Comparison of ENCODE assay signal across 8 cellular contexts in genomic region chr3:197454014-197454413, GRCh38.
A peak's percentile ranks its signal among the peaks of the same experiment; 100 is the strongest.
DNase-seq lines count a peak whose midpoint lies in the region; ATAC-seq and TF ChIP-seq lines count a peak whose summit lies in the region.

No MANE protein-coding gene starts in this region.

- no peaks in the 10 kb centered on the region for H3K9me3 ChIP-seq in RWPE2 (ENCODE audit: severe bottlenecking)

- no peak overlapping the region for H3K4me3 ChIP-seq in RWPE2 (ENCODE audit: severe bottlenecking)

- no peaks in the 10 kb centered on the region for H3K36me3 ChIP-seq in RWPE2 (ENCODE audit: low read depth)

- peak overlapping the region; percentile 1 for H3K27ac Mint-ChIP-seq in glutamatergic neuron (ENCODE audit: unreplicated experiment)

- H3K27me3 Mint-ChIP-seq in glutamatergic neuron (ENCODE audit: unreplicated experiment): peaks cover 4% of the 10 kb centered on the region

- no peak overlapping the region for H3K27ac ChIP-seq in RWPE2 (ENCODE audit: poor library complexity, severe bottlenecking)

- no peaks in the 10 kb centered on the region for H3K36me3 Mint-ChIP-seq in glutamatergic neuron (ENCODE audit: unreplicated experiment)

- peak; percentile 8 for TF ChIP-seq CTCF in AG09319 (IDR thresholded peaks at IDR 0.05; ENCODE audit: low read depth, low read length)
- TF ChIP-seq CTCF in RWPE2 (IDR thresholded peaks at IDR 0.05; ENCODE audit: poor library complexity, severe bottlenecking): peak; percentile 33
- TF ChIP-seq CTCF in glutamatergic neuron (IDR thresholded peaks at IDR 0.05; ENCODE audit: partially characterized antibody, unreplicated experiment): no peak

- H3K4me1 Mint-ChIP-seq in glutamatergic neuron (ENCODE audit: low read depth, unreplicated experiment): peaks cover 14% of the 10 kb centered on the region

- peaks cover 4% of the 10 kb centered on the region for H3K9me3 Mint-ChIP-seq in glutamatergic neuron (ENCODE audit: unreplicated experiment)

- H3K27me3 ChIP-seq in RWPE2 (ENCODE audit: insufficient read depth, poor library complexity, severe bottlenecking): no peaks in the 10 kb centered on the region

- ATAC-seq in RWPE2 (ENCODE audit: low read depth) (0 out of 3 replicates have a peak, but pooled peaks have one; percentile 48), GM18858 (IDR thresholded peaks at IDR 0.05; ENCODE audit: unreplicated experiment) (no peak)

- H3K4me1 ChIP-seq in RWPE2 (ENCODE audit: insufficient read depth, poor library complexity, severe bottlenecking): peaks cover 4% of the 10 kb centered on the region

- no peak overlapping the region for H3K4me3 Mint-ChIP-seq in glutamatergic neuron (ENCODE audit: unreplicated experiment)

- DNase-seq in AG09319 (ENCODE audit: extremely low read depth, low read depth) (no peak), GF-D8 (lab: John Stamatoyannopoulos, UW) (peak; percentile 8), RWPE2 (ENCODE audit: low spot score) (no peak), glutamatergic neuron (no peak), ureter (ENCODE audit: low spot score) (no peak), activated gamma-delta T cell (lab: John Stamatoyannopoulos, UW) (no peak), A172 (ENCODE audit: low spot score) (no peak)
